1 cellular context compared by ENCODE assay signal in genomic region chr13:53001444-53001843, GRCh38.
TF ChIP-seq lines count a peak whose summit lies in the region.

No MANE protein-coding gene starts in this region.

TF ChIP-seq in GM23338, 12 proteins besides CTCF, POLR2A, EP300 and RAD21 (continued from another document):
- TF ChIP-seq, protein P1, sequence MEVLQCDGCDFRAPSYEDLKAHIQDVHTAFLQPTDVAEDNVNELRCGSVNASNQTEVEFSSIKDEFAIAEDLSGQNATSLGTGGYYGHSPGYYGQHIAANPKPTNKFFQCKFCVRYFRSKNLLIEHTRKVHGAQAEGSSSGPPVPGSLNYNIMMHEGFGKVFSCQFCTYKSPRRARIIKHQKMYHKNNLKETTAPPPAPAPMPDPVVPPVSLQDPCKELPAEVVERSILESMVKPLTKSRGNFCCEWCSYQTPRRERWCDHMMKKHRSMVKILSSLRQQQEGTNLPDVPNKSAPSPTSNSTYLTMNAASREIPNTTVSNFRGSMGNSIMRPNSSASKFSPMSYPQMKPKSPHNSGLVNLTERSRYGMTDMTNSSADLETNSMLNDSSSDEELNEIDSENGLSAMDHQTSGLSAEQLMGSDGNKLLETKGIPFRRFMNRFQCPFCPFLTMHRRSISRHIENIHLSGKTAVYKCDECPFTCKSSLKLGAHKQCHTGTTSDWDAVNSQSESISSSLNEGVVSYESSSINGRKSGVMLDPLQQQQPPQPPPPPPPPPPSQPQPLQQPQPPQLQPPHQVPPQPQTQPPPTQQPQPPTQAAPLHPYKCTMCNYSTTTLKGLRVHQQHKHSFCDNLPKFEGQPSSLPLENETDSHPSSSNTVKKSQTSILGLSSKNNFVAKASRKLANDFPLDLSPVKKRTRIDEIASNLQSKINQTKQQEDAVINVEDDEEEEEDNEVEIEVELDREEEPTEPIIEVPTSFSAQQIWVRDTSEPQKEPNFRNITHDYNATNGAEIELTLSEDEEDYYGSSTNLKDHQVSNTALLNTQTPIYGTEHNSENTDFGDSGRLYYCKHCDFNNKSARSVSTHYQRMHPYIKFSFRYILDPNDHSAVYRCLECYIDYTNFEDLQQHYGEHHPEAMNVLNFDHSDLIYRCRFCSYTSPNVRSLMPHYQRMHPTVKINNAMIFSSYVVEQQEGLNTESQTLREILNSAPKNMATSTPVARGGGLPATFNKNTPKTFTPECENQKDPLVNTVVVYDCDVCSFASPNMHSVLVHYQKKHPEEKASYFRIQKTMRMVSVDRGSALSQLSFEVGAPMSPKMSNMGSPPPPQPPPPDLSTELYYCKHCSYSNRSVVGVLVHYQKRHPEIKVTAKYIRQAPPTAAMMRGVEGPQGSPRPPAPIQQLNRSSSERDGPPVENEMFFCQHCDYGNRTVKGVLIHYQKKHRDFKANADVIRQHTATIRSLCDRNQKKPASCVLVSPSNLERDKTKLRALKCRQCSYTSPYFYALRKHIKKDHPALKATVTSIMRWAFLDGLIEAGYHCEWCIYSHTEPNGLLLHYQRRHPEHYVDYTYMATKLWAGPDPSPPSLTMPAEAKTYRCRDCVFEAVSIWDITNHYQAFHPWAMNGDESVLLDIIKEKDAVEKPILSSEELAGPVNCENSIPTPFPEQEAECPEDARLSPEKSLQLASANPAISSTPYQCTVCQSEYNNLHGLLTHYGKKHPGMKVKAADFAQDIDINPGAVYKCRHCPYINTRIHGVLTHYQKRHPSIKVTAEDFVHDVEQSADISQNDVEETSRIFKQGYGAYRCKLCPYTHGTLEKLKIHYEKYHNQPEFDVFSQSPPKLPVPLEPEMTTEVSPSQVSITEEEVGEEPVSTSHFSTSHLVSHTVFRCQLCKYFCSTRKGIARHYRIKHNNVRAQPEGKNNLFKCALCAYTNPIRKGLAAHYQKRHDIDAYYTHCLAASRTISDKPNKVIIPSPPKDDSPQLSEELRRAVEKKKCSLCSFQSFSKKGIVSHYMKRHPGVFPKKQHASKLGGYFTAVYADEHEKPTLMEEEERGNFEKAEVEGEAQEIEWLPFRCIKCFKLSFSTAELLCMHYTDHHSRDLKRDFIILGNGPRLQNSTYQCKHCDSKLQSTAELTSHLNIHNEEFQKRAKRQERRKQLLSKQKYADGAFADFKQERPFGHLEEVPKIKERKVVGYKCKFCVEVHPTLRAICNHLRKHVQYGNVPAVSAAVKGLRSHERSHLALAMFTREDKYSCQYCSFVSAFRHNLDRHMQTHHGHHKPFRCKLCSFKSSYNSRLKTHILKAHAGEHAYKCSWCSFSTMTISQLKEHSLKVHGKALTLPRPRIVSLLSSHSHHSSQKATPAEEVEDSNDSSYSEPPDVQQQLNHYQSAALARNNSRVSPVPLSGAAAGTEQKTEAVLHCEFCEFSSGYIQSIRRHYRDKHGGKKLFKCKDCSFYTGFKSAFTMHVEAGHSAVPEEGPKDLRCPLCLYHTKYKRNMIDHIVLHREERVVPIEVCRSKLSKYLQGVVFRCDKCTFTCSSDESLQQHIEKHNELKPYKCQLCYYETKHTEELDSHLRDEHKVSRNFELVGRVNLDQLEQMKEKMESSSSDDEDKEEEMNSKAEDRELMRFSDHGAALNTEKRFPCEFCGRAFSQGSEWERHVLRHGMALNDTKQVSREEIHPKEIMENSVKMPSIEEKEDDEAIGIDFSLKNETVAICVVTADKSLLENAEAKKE (CRISPR knock-in tag; IDR thresholded peaks at IDR 0.05): no peak
- TF ChIP-seq, protein P2, sequence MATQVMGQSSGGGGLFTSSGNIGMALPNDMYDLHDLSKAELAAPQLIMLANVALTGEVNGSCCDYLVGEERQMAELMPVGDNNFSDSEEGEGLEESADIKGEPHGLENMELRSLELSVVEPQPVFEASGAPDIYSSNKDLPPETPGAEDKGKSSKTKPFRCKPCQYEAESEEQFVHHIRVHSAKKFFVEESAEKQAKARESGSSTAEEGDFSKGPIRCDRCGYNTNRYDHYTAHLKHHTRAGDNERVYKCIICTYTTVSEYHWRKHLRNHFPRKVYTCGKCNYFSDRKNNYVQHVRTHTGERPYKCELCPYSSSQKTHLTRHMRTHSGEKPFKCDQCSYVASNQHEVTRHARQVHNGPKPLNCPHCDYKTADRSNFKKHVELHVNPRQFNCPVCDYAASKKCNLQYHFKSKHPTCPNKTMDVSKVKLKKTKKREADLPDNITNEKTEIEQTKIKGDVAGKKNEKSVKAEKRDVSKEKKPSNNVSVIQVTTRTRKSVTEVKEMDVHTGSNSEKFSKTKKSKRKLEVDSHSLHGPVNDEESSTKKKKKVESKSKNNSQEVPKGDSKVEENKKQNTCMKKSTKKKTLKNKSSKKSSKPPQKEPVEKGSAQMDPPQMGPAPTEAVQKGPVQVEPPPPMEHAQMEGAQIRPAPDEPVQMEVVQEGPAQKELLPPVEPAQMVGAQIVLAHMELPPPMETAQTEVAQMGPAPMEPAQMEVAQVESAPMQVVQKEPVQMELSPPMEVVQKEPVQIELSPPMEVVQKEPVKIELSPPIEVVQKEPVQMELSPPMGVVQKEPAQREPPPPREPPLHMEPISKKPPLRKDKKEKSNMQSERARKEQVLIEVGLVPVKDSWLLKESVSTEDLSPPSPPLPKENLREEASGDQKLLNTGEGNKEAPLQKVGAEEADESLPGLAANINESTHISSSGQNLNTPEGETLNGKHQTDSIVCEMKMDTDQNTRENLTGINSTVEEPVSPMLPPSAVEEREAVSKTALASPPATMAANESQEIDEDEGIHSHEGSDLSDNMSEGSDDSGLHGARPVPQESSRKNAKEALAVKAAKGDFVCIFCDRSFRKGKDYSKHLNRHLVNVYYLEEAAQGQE (IDR thresholded peaks at IDR 0.05; ENCODE audit: unreplicated experiment): no peak
- no peak for TF ChIP-seq ZNF331 (CRISPR knock-in tag; IDR thresholded peaks at IDR 0.05; ENCODE audit: low read depth)
- TF ChIP-seq ZNF114 (CRISPR knock-in tag; IDR thresholded peaks at IDR 0.05): no peak
- TF ChIP-seq NANOG (IDR thresholded peaks at IDR 0.05; ENCODE audit: borderline replicate concordance): no peak
